Comparison of ENCODE assay signal across 25 cellular contexts in genomic region chr17:19755821-19756510, GRCh38. TPM values are rescaled to one million over a fixed set of nuclear protein-coding genes. Genes with fewer than 3 reads are reported as not detected.
DNase-seq lines count a peak whose midpoint lies in the region; ATAC-seq, FAIRE-seq and TF ChIP-seq lines count a peak whose summit lies in the region.
"Had no signal": no experiment of that assay in that cellular context is flagged by ENCODE, and none has a peak within 500 bp of the region (broad histone marks: within the 10 kb centered on the region; RNA-seq: fewer than 3 reads in every experiment).

No MANE protein-coding gene starts in this region.

- no peak overlapping the region for H3K27ac ChIP-seq in hepatocyte
- H3K27ac ChIP-seq in naive thymus-derived CD4-positive, alpha-beta T cell (ENCODE audit: low read depth, low read length), result no peak overlapping the region
- H3K27ac ChIP-seq: 22Rv1; BLaER1 treated with 17β-estradiol and CSF1 and Interleukin-3, amounts not matched to agents 10 nM and 100 nM; brain microvascular endothelial cell; left ventricle myocardium inferior; transverse colon had no signal

- H2AFZ ChIP-seq in hepatocyte, result no peak overlapping the region
- H2AFZ ChIP-seq: PC-9 had no signal

- H3K4me3 ChIP-seq in bronchial epithelial cell (ENCODE audit: low read depth, low read length) (no peak overlapping the region), hepatocyte (no peak overlapping the region)
- H3K4me3 ChIP-seq in naive thymus-derived CD4-positive, alpha-beta T cell (ENCODE audit: low read length), result no peak overlapping the region
- H3K4me3 ChIP-seq: BLaER1 treated with 17β-estradiol and CSF1 and Interleukin-3, amounts not matched to agents 10 nM and 100 nM; dorsolateral prefrontal cortex; left ventricle myocardium inferior; PC-9; transverse colon had no signal

- intact Hi-C loops in activated CD8-positive, alpha-beta T cell treated with anti-CD3 and anti-CD28 coated beads for 36 hours (cut with micrococcal nuclease), result no loop called here
- intact Hi-C loops in naive thymus-derived CD4-positive, alpha-beta T cell (cut with micrococcal nuclease), result no loop called here

- FAIRE-seq in bronchial epithelial cell (lab: Jason Lieb, UNC), result peak; percentile 77
- FAIRE-seq: TTC549 had no signal

- no peaks in the 10 kb centered on the region for H3K9me3 Mint-ChIP-seq in activated CD8-positive, alpha-beta T cell treated with anti-CD3 and anti-CD28 coated beads for 36 hours
- no peaks in the 10 kb centered on the region for H3K9me3 Mint-ChIP-seq in activated CD8-positive, alpha-beta T cell treated with anti-CD3 and anti-CD28 coated beads, Interleukin-2, amount 10 ng/mL, durations not matched to agents 7 days and 5 days (ENCODE audit: insufficient read depth)
- no peaks in the 10 kb centered on the region for H3K9me3 Mint-ChIP-seq in stimulated activated naive CD8-positive, alpha-beta T cell treated with anti-CD3 and anti-CD28 coated beads, Interleukin-15, Interleukin-2, amounts not matched to agents 100 ng/mL and 50 ng/mL, for 24 hours
- no peaks in the 10 kb centered on the region for H3K9me3 Mint-ChIP-seq in naive thymus-derived CD4-positive, alpha-beta T cell

- H4K20me1 ChIP-seq in hepatocyte (ENCODE audit: insufficient read depth, poor library complexity, severe bottlenecking), result no peaks in the 10 kb centered on the region
- H4K20me1 ChIP-seq: BLaER1 treated with 17β-estradiol and CSF1 and Interleukin-3, amounts not matched to agents 10 nM and 100 nM had no signal

- H3K4me1 Mint-ChIP-seq in activated CD8-positive, alpha-beta T cell treated with anti-CD3 and anti-CD28 coated beads for 36 hours (ENCODE audit: low read depth), result peaks cover 17% of the 10 kb centered on the region
- H3K4me1 Mint-ChIP-seq in activated CD8-positive, alpha-beta T cell treated with anti-CD3 and anti-CD28 coated beads, Interleukin-2, amount 10 ng/mL, durations not matched to agents 7 days and 5 days (ENCODE audit: low read depth), result no peaks in the 10 kb centered on the region
- H3K4me1 Mint-ChIP-seq in stimulated activated naive CD8-positive, alpha-beta T cell treated with anti-CD3 and anti-CD28 coated beads, Interleukin-15, Interleukin-2, amounts not matched to agents 100 ng/mL and 50 ng/mL, for 24 hours (ENCODE audit: low read depth), result peaks cover 20% of the 10 kb centered on the region
- peaks cover 0 to 4% (median 0%) of the 10 kb centered on the region in 7 donors for H3K4me1 Mint-ChIP-seq in naive thymus-derived CD4-positive, alpha-beta T cell

- no peaks in the 10 kb centered on the region for H3K36me3 ChIP-seq in bronchial epithelial cell (ENCODE audit: control insufficient read depth, insufficient read depth, low read length)
- no peaks in the 10 kb centered on the region for H3K36me3 ChIP-seq in hepatocyte (replicated peaks; ENCODE audit: insufficient read depth, low read depth)
- H3K36me3 ChIP-seq in naive thymus-derived CD4-positive, alpha-beta T cell (ENCODE audit: control insufficient read depth in 2 of 3, insufficient read depth in 3 of 3, low read length in 3 of 3), result no peaks in the 10 kb centered on the region
- H3K36me3 ChIP-seq: BLaER1 treated with 17β-estradiol and CSF1 and Interleukin-3, amounts not matched to agents 10 nM and 100 nM; brain microvascular endothelial cell; left ventricle myocardium inferior; transverse colon had no signal

- H3K27me3 ChIP-seq in bronchial epithelial cell (ENCODE audit: control insufficient read depth, insufficient read depth, low read length) (no peaks in the 10 kb centered on the region), hepatocyte (no peaks in the 10 kb centered on the region)
- H3K27me3 ChIP-seq in naive thymus-derived CD4-positive, alpha-beta T cell (ENCODE audit: control insufficient read depth in 2 of 2, insufficient read depth in 2 of 2, low read length in 2 of 2), result no peaks in the 10 kb centered on the region
- H3K27me3 ChIP-seq: BLaER1 treated with 17β-estradiol and CSF1 and Interleukin-3, amounts not matched to agents 10 nM and 100 nM; brain microvascular endothelial cell; dorsolateral prefrontal cortex; transverse colon had no signal

- no peaks in the 10 kb centered on the region for H3K79me2 ChIP-seq in hepatocyte

- no peak for TF ChIP-seq CTCF in activated CD8-positive, alpha-beta T cell treated with anti-CD3 and anti-CD28 coated beads for 36 hours (IDR thresholded peaks at IDR 0.05)
- TF ChIP-seq CTCF in bronchial epithelial cell (IDR thresholded peaks at IDR 0.05; ENCODE audit: insufficient read depth, low read length, severe bottlenecking), result no peak
- TF ChIP-seq CTCF in hepatocyte (IDR thresholded peaks at IDR 0.05; ENCODE audit: poor library complexity), result no peak

- DNase-seq in activated CD8-positive, alpha-beta T cell treated with anti-CD3 and anti-CD28 coated beads for 36 hours, result peak; percentile 35
- no peak for DNase-seq in activated CD8-positive, alpha-beta T cell treated with anti-CD3 and anti-CD28 coated beads, Interleukin-2, amount 10 ng/mL, durations not matched to agents 7 days and 5 days
- no peak for DNase-seq in bronchial epithelial cell (ENCODE audit: low read depth)
- DNase-seq in hepatocyte (ENCODE audit: low spot score), result no peak
- no peak for DNase-seq in COR-L47 (lab: John Stamatoyannopoulos, UW)
- no peak for DNase-seq in naive thymus-derived CD4-positive, alpha-beta T cell
- DNase-seq: activated CD4-positive, alpha-beta T cell treated with anti-CD3 and anti-CD28 coated beads, Interleukin-2, amount 50 U/mL, for 1 hour; brain microvascular endothelial cell; DMS 273 treated with DMSO at 0.1 percent for 48 hours; GDM1; left ventricle myocardium inferior; NCI-H1092; NCI-H2081 treated with DMSO at 0.1 percent for 48 hours; NCI-H69; PC-9; transverse colon had no signal

- no peaks in the 10 kb centered on the region for H3K4me1 ChIP-seq in hepatocyte (ENCODE audit: insufficient read depth)
- H3K4me1 ChIP-seq in naive thymus-derived CD4-positive, alpha-beta T cell (ENCODE audit: control insufficient read depth in 2 of 2, insufficient read depth in 2 of 2, low read length in 2 of 2), result no peaks in the 10 kb centered on the region

- H3K4me2 ChIP-seq in hepatocyte, result no peak overlapping the region
- H3K4me2 ChIP-seq: BLaER1 treated with 17β-estradiol and CSF1 and Interleukin-3, amounts not matched to agents 10 nM and 100 nM; PC-9 had no signal

- WGBS in hepatocyte (ENCODE audit: low lambda C conversion rate, missing lambda C conversion rate), result 89% methylated on average over 11 of the region's 11 CpGs

- POLR2A ChIA-PET in activated CD8-positive, alpha-beta T cell treated with anti-CD3 and anti-CD28 coated beads for 36 hours (lab: Charles Lee), result no interaction called here
- POLR2A ChIA-PET in activated CD8-positive, alpha-beta T cell treated with anti-CD3 and anti-CD28 coated beads, Interleukin-2, amount 10 ng/mL, durations not matched to agents 7 days and 5 days (lab: Charles Lee), result no interaction called here
- POLR2A ChIA-PET in naive thymus-derived CD4-positive, alpha-beta T cell (lab: Charles Lee), result no interaction called here

- peaks cover 16% of the 10 kb centered on the region for H3K27me3 Mint-ChIP-seq in activated CD8-positive, alpha-beta T cell treated with anti-CD3 and anti-CD28 coated beads for 36 hours
- peaks cover 7% of the 10 kb centered on the region for H3K27me3 Mint-ChIP-seq in activated CD8-positive, alpha-beta T cell treated with anti-CD3 and anti-CD28 coated beads, Interleukin-2, amount 10 ng/mL, durations not matched to agents 7 days and 5 days (ENCODE audit: low read depth)
- peaks cover 14% of the 10 kb centered on the region for H3K27me3 Mint-ChIP-seq in stimulated activated naive CD8-positive, alpha-beta T cell treated with anti-CD3 and anti-CD28 coated beads, Interleukin-15, Interleukin-2, amounts not matched to agents 100 ng/mL and 50 ng/mL, for 24 hours
- H3K27me3 Mint-ChIP-seq in naive thymus-derived CD4-positive, alpha-beta T cell, result peaks cover 0 to 6% (median 5%) of the 10 kb centered on the region in 5 donors

- no peaks in the 10 kb centered on the region for H3K36me3 Mint-ChIP-seq in activated CD8-positive, alpha-beta T cell treated with anti-CD3 and anti-CD28 coated beads for 36 hours (ENCODE audit: low read depth)
- no peaks in the 10 kb centered on the region for H3K36me3 Mint-ChIP-seq in activated CD8-positive, alpha-beta T cell treated with anti-CD3 and anti-CD28 coated beads, Interleukin-2, amount 10 ng/mL, durations not matched to agents 7 days and 5 days (ENCODE audit: low read depth)
- no peaks in the 10 kb centered on the region for H3K36me3 Mint-ChIP-seq in stimulated activated naive CD8-positive, alpha-beta T cell treated with anti-CD3 and anti-CD28 coated beads, Interleukin-15, Interleukin-2, amounts not matched to agents 100 ng/mL and 50 ng/mL, for 24 hours (ENCODE audit: low read depth)
- H3K36me3 Mint-ChIP-seq in naive thymus-derived CD4-positive, alpha-beta T cell, result no peaks in the 10 kb centered on the region
- H3K36me3 Mint-ChIP-seq: activated naive CD8-positive, alpha-beta T cell had no signal

- no peak overlapping the region for H3K4me3 Mint-ChIP-seq in activated CD8-positive, alpha-beta T cell treated with anti-CD3 and anti-CD28 coated beads for 36 hours
- no peak overlapping the region for H3K4me3 Mint-ChIP-seq in activated CD8-positive, alpha-beta T cell treated with anti-CD3 and anti-CD28 coated beads, Interleukin-2, amount 10 ng/mL, durations not matched to agents 7 days and 5 days
- peak overlapping the region; percentile 35 for H3K4me3 Mint-ChIP-seq in stimulated activated naive CD8-positive, alpha-beta T cell treated with anti-CD3 and anti-CD28 coated beads, Interleukin-15, Interleukin-2, amounts not matched to agents 100 ng/mL and 50 ng/mL, for 24 hours
- H3K4me3 Mint-ChIP-seq in naive thymus-derived CD4-positive, alpha-beta T cell, result no peak overlapping the region
- H3K4me3 Mint-ChIP-seq: activated naive CD8-positive, alpha-beta T cell had no signal

- H3K9me3 ChIP-seq in hepatocyte (ENCODE audit: low read depth), result no peaks in the 10 kb centered on the region
- no peaks in the 10 kb centered on the region for H3K9me3 ChIP-seq in naive thymus-derived CD4-positive, alpha-beta T cell (ENCODE audit: control insufficient read depth in 2 of 3, low read length in 3 of 3)
- H3K9me3 ChIP-seq: BLaER1 treated with 17β-estradiol and CSF1 and Interleukin-3, amounts not matched to agents 10 nM and 100 nM; left ventricle myocardium inferior; transverse colon had no signal

- no peaks in the 10 kb centered on the region for H3K9me2 ChIP-seq in hepatocyte (replicated peaks; ENCODE audit: insufficient read depth)

- H3K27ac Mint-ChIP-seq in activated CD8-positive, alpha-beta T cell treated with anti-CD3 and anti-CD28 coated beads for 36 hours, result no peak overlapping the region
- H3K27ac Mint-ChIP-seq in activated CD8-positive, alpha-beta T cell treated with anti-CD3 and anti-CD28 coated beads, Interleukin-2, amount 10 ng/mL, durations not matched to agents 7 days and 5 days, result no peak overlapping the region
- no peak overlapping the region for H3K27ac Mint-ChIP-seq in stimulated activated naive CD8-positive, alpha-beta T cell treated with anti-CD3 and anti-CD28 coated beads, Interleukin-15, Interleukin-2, amounts not matched to agents 100 ng/mL and 50 ng/mL, for 24 hours
- H3K27ac Mint-ChIP-seq in naive thymus-derived CD4-positive, alpha-beta T cell, result no peak overlapping the region
- H3K27ac Mint-ChIP-seq: activated naive CD8-positive, alpha-beta T cell; progenitor cell of endocrine pancreas had no signal

- CTCF ChIA-PET in activated CD8-positive, alpha-beta T cell treated with anti-CD3 and anti-CD28 coated beads for 36 hours (lab: Charles Lee), result interaction anchor here (1.1 to 5.8 kb wide), 3 partner anchors 8 to 11 kb away, joined by 3 to 36 read pairs (median 3); no protein-coding TSS in a partner anchor
- CTCF ChIA-PET in activated CD8-positive, alpha-beta T cell treated with anti-CD3 and anti-CD28 coated beads, Interleukin-2, amount 10 ng/mL, durations not matched to agents 7 days and 5 days (lab: Charles Lee), result interaction anchor here (1.4 to 2.2 kb wide), 3 partner anchors 8 to 11 kb away, joined by 3 to 8 read pairs (median 6); no protein-coding TSS in a partner anchor
- CTCF ChIA-PET in naive thymus-derived CD4-positive, alpha-beta T cell (lab: Charles Lee), result interaction anchor here (1.2 to 1.6 kb wide), 2 partner anchors 11 to 240 kb away, joined by 3 to 4 read pairs; no protein-coding TSS in a partner anchor

- peak; percentile 45 for ATAC-seq in activated CD8-positive, alpha-beta T cell treated with anti-CD3 and anti-CD28 coated beads for 36 hours
- ATAC-seq in activated CD8-positive, alpha-beta T cell treated with anti-CD3 and anti-CD28 coated beads, Interleukin-2, amount 10 ng/mL, durations not matched to agents 7 days and 5 days, result no peak
- ATAC-seq in HG02798 (IDR thresholded peaks at IDR 0.05; ENCODE audit: poor library complexity, unreplicated experiment), result peak; percentile 48
- ATAC-seq in naive thymus-derived CD4-positive, alpha-beta T cell, result no peak
- ATAC-seq: SK-N-SH treated with all-trans-retinoic acid at 6 μM for 48 hours had no signal

RNA-seq across cellular contexts. Expression of gene ALDH3A1, which starts 7.9 kb away (rescaled TPM):
- under 1 TPM; 0.38 to 0.92 TPM for total RNA-seq in activated CD8-positive, alpha-beta T cell treated with anti-CD3 and anti-CD28 coated beads for 36 hours
- total RNA-seq in activated CD8-positive, alpha-beta T cell treated with anti-CD3 and anti-CD28 coated beads, Interleukin-2, amount 10 ng/mL, durations not matched to agents 7 days and 5 days, result not detected
- total RNA-seq in bronchial epithelial cell, result 24.2 and 53.3 TPM in 2 replicates
- total RNA-seq in hepatocyte, result 0.90 TPM in 1 of 2 replicates, not detected in the other
- polyA plus RNA-seq in hepatocyte, result 0.13 and 1.4 TPM in 2 replicates
- under 1 TPM in 1 of 5 experiments, not detected in 4; 0.61 TPM for total RNA-seq in naive thymus-derived CD4-positive, alpha-beta T cell
- polyA plus RNA-seq in naive thymus-derived CD4-positive, alpha-beta T cell, result not detected
- total RNA-seq: left ventricle myocardium inferior had no signal

RNA-seq across cellular contexts. Expression of gene SLC47A2, which starts 39.6 kb away (rescaled TPM):
- total RNA-seq in activated CD8-positive, alpha-beta T cell treated with anti-CD3 and anti-CD28 coated beads for 36 hours, result not detected
- not detected for total RNA-seq in activated CD8-positive, alpha-beta T cell treated with anti-CD3 and anti-CD28 coated beads, Interleukin-2, amount 10 ng/mL, durations not matched to agents 7 days and 5 days
- total RNA-seq in bronchial epithelial cell (0.77 and 0.79 TPM in 2 replicates), hepatocyte (0.07 TPM in 1 of 2 replicates, not detected in the other)
- polyA plus RNA-seq in hepatocyte, result not detected in 2 replicates
- not detected for total RNA-seq in naive thymus-derived CD4-positive, alpha-beta T cell
- polyA plus RNA-seq in naive thymus-derived CD4-positive, alpha-beta T cell, result not detected
- total RNA-seq: left ventricle myocardium inferior, progenitor cell of endocrine pancreas had no signal

Comparison
In these comparisons a context has a peak if more than half of its experiments do, and no peak if none do; other contexts are left out.
1. ATAC-seq: peak in activated CD8-positive, alpha-beta T cell treated with anti-CD3 and anti-CD28 coated beads for 36 hours (single experiment) and HG02798 (single experiment); none in activated CD8-positive, alpha-beta T cell treated with anti-CD3 and anti-CD28 coated beads, Interleukin-2, amount 10 ng/mL, durations not matched to agents 7 days and 5 days (single experiment) and naive thymus-derived CD4-positive, alpha-beta T cell (single experiment).
2. RNA of gene ALDH3A1, which starts 7.9 kb away (total RNA-seq): 24.2 to 53.3 TPM in bronchial epithelial cell; 0.38 to 0.92 TPM in activated CD8-positive, alpha-beta T cell treated with anti-CD3 and anti-CD28 coated beads for 36 hours, 0.90 TPM in hepatocyte, not detected in activated CD8-positive, alpha-beta T cell treated with anti-CD3 and anti-CD28 coated beads, Interleukin-2, amount 10 ng/mL, durations not matched to agents 7 days and 5 days and 0.61 TPM in naive thymus-derived CD4-positive, alpha-beta T cell; every median in the first group is over 10 times any median in the second.